31 cellular contexts compared by ENCODE assay signal in genomic region chr9:37001461-37001860, GRCh38. TPM values are rescaled to one million over a fixed set of nuclear protein-coding genes. Genes with fewer than 3 reads are reported as not detected.
DNase-seq lines count a peak whose midpoint lies in the region; ATAC-seq, FAIRE-seq and TF ChIP-seq lines count a peak whose summit lies in the region.
"Had no signal": no experiment of that assay in that cellular context is flagged by ENCODE, and none has a peak within 500 bp of the region (broad histone marks: within the 10 kb centered on the region; RNA-seq: fewer than 3 reads in every experiment).

No MANE protein-coding gene starts in this region.

- POLR2A ChIA-PET in HEK293 (lab: Yijun Ruan, JAX) (no interaction called here), GM12878 (lab: Charles Lee) (interaction anchor here (0.6 to 17.3 kb wide), 11 partner anchors 8 to 381 kb away, joined by 3 to 354 read pairs (median 4); partner anchors contain the start of genes PAX5 and ZCCHC7)

- H3K4me3 Mint-ChIP-seq in stimulated activated memory B cell treated with anti-CD40 and anti-IgM and Interleukin-4, amounts not matched to agents 10 μg/mL and 1 μg/mL and 100 μg/mL, for 72 hours = peak overlapping the region; percentile 91
- H3K4me3 Mint-ChIP-seq: activated CD4-positive, alpha-beta memory T cell treated with anti-CD3 and anti-CD28 coated beads, Interleukin-2, amount 10 ng/mL, durations not matched to agents 7 days and 5 days; activated naive CD4-positive, alpha-beta T cell treated with anti-CD3 and anti-CD28 coated beads, Interleukin-2, amount 50 U/mL, for 24 hours; activated T-helper 17 cell treated with anti-CD3 and anti-CD28 coated beads, Interleukin-2, amount 50 U/mL, for 72 hours; effector memory CD8-positive, alpha-beta T cell; nephron; type B pancreatic cell had no signal

- peaks cover 88% of the 10 kb centered on the region for H3K79me2 ChIP-seq in GM12878 (ENCODE audit: control insufficient read depth, insufficient read depth, low read length)

- TF ChIP-seq POLR2A in GM12878 (IDR thresholded peaks at IDR 0.05; ENCODE audit: low read depth, low read length) = no peak

- no peak for TF ChIP-seq RAD21 in GM12878 (IDR thresholded peaks at IDR 0.05; ENCODE audit: insufficient read depth, low read depth, low read length)

- FAIRE-seq in GM12878 (lab: Jason Lieb, UNC) = no peak
- FAIRE-seq: colon, RCC 7860, small intestine had no signal

- no TSS peak for BruUV-seq in GM12878 (replicated peaks; lab: Mats Ljungman, UMichigan)

- H3K4me1 Mint-ChIP-seq in stimulated activated memory B cell treated with anti-CD40 and anti-IgM and Interleukin-4, amounts not matched to agents 10 μg/mL and 1 μg/mL and 100 μg/mL, for 72 hours = peaks cover 82% of the 10 kb centered on the region
- H3K4me1 Mint-ChIP-seq: activated CD4-positive, alpha-beta memory T cell treated with anti-CD3 and anti-CD28 coated beads, Interleukin-2, amount 10 ng/mL, durations not matched to agents 7 days and 5 days; activated T-helper 17 cell treated with anti-CD3 and anti-CD28 coated beads, Interleukin-2, amount 50 U/mL, for 72 hours; nephron had no signal

- H3K4me1 ChIP-seq in HEK293 (ENCODE audit: control insufficient read depth, insufficient read depth, low read length) (no peaks in the 10 kb centered on the region), GM12878 (ENCODE audit: control insufficient read depth, insufficient read depth, low read length) (peaks cover 91% of the 10 kb centered on the region)
- H3K4me1 ChIP-seq: breast epithelium, lower lobe of right lung had no signal

- peak overlapping the region; percentile 84 for H3K4me2 ChIP-seq in GM12878 (ENCODE audit: control insufficient read depth, insufficient read depth)

- in situ Hi-C loops in GM12878 (cut with MboI) = no loop called here

- SMC1A ChIA-PET in GM12878 (lab: Charles Lee; ENCODE audit: uncharacterized antibody, unreplicated experiment) = interaction anchor here (0.6 to 2.2 kb wide), 7 partner anchors 10 to 1369 kb away, joined by 3 to 12 read pairs (median 3); no protein-coding TSS in a partner anchor

- H3K27me3 ChIP-seq in GM06990 (replicated peaks; ENCODE audit: control insufficient read depth, insufficient read depth, low read length) (no peaks in the 10 kb centered on the region), GM12878 (replicated peaks in 1 of 2; ENCODE audit: control insufficient read depth in 2 of 2, insufficient read depth in 2 of 2, low read length in 1 of 2) (no peaks in the 10 kb centered on the region)

- H3K9ac ChIP-seq in GM12878 (ENCODE audit: control insufficient read depth, insufficient read depth, low read length) = peak overlapping the region; percentile 67

- intact Hi-C loops in GM12878 (cut with micrococcal nuclease; ENCODE audit: unreplicated experiment) = loop anchor here (2.0 to 10.0 kb wide), 2 partner anchors 57 to 287 kb away; no protein-coding TSS in a partner anchor

- no peaks in the 10 kb centered on the region for H3K9me3 ChIP-seq in HEK293 (ENCODE audit: control insufficient read depth, insufficient read depth, low read depth, low read length)
- no peaks in the 10 kb centered on the region for H3K9me3 ChIP-seq in GM12878 (replicated peaks; ENCODE audit: control insufficient read depth, insufficient read depth, low read length)
- H3K9me3 ChIP-seq: breast epithelium, lower lobe of right lung had no signal

- 0% methylated on average over 9 of the region's 9 CpGs for WGBS in GM12878 (ENCODE audit: insufficient coverage, insufficient replicate concordance, low lambda C conversion rate, missing lambda C conversion rate)

- CTCF ChIA-PET in HEK293 (lab: Yijun Ruan, JAX) = interaction anchor here (0.5 to 1.7 kb wide), 3 partner anchors 9 to 362 kb away, joined by 4 to 6 read pairs (median 4); no protein-coding TSS in a partner anchor
- CTCF ChIA-PET in GM12878 (lab: Yijun Ruan, JAX) = interaction anchor here (1.2 to 7.5 kb wide), 5 partner anchors 9 to 333 kb away, joined by 3 to 112 read pairs (median 9); no protein-coding TSS in a partner anchor

- no peaks in the 10 kb centered on the region for H3K9me3 Mint-ChIP-seq in stimulated activated memory B cell treated with anti-CD40 and anti-IgM and Interleukin-4, amounts not matched to agents 10 μg/mL and 1 μg/mL and 100 μg/mL, for 72 hours
- H3K9me3 Mint-ChIP-seq: activated CD4-positive, alpha-beta memory T cell treated with anti-CD3 and anti-CD28 coated beads, Interleukin-2, amount 10 ng/mL, durations not matched to agents 7 days and 5 days; activated naive CD4-positive, alpha-beta T cell treated with anti-CD3 and anti-CD28 coated beads, Interleukin-2, amount 50 U/mL, for 24 hours; activated T-helper 17 cell treated with anti-CD3 and anti-CD28 coated beads, Interleukin-2, amount 50 U/mL, for 72 hours; effector memory CD8-positive, alpha-beta T cell; nephron; type B pancreatic cell had no signal

- peaks cover 54% of the 10 kb centered on the region for H3K36me3 Mint-ChIP-seq in stimulated activated memory B cell treated with anti-CD40 and anti-IgM and Interleukin-4, amounts not matched to agents 10 μg/mL and 1 μg/mL and 100 μg/mL, for 72 hours
- H3K36me3 Mint-ChIP-seq: activated naive CD4-positive, alpha-beta T cell treated with anti-CD3 and anti-CD28 coated beads, Interleukin-2, amount 50 U/mL, for 24 hours; type B pancreatic cell had no signal

- H3K36me3 ChIP-seq in GM06990 (ENCODE audit: control insufficient read depth, insufficient read depth, low read length) (peaks cover 7% of the 10 kb centered on the region), HEK293 (ENCODE audit: control insufficient read depth in 2 of 2, insufficient read depth in 1 of 2, low read length in 2 of 2) (no peaks in the 10 kb centered on the region), GM12878 (ENCODE audit: control insufficient read depth in 2 of 2, insufficient read depth in 2 of 2, low read length in 1 of 2) (peaks cover 11 to 15% of the 10 kb centered on the region in 2 experiments; a peak in 3 of 4 replicates)
- H3K36me3 ChIP-seq: breast epithelium, lower lobe of right lung had no signal

- H4K20me1 ChIP-seq in GM12878 (ENCODE audit: control insufficient read depth, insufficient read depth) = no peaks in the 10 kb centered on the region

- TF ChIP-seq EP300 in GM12878 (IDR thresholded peaks at IDR 0.05; ENCODE audit: borderline replicate concordance in 1 of 2, control insufficient read depth in 1 of 2, low read depth in 2 of 2, low read length in 2 of 2) = no peak

- peak overlapping the region; percentile 21 for H3K4me3 ChIP-seq in GM06990 (replicated peaks; ENCODE audit: low read depth, low read length)
- H3K4me3 ChIP-seq in HEK293 (ENCODE audit: low read depth, low read length) = no peak overlapping the region
- peak overlapping the region; percentile 42; the same call in 1 of the 2 replicates for H3K4me3 ChIP-seq in GM12878
- H3K4me3 ChIP-seq: breast epithelium, lower lobe of right lung had no signal

- TF ChIP-seq CTCF in GM06990 (IDR thresholded peaks at IDR 0.05; ENCODE audit: insufficient read depth, low read length, poor library complexity, severe bottlenecking) (no peak), HEK293 (tag by site-specific recombination; IDR thresholded peaks at IDR 0.05) (no peak), GM12878 (IDR thresholded peaks at IDR 0.05 in 2 of 3, conservative IDR thresholded peaks at IDR 0.05 in 1 of 3; ENCODE audit: control insufficient read depth in 2 of 3, extremely low read depth in 1 of 3, insufficient read depth in 1 of 3, low read depth in 3 of 3, low read length in 3 of 3) (no peak)

- H3K27ac ChIP-seq in HEK293 (ENCODE audit: extremely low read depth, low read depth, low read length) (no peak overlapping the region), GM12878 (ENCODE audit: control insufficient read depth, insufficient read depth) (peak overlapping the region; percentile 98)
- H3K27ac ChIP-seq: breast epithelium, lower lobe of right lung had no signal

- no peak overlapping the region for H2AFZ ChIP-seq in GM12878 (ENCODE audit: control insufficient read depth, low read depth, low read length)

- DNase-seq in GM06990 (ENCODE audit: extremely low read depth, insufficient read length) = peak; percentile 70
- no peak for DNase-seq in GM12878 (ENCODE audit: low read depth, low spot score)
- no peak for DNase-seq in NCI-H82 treated with DMSO at 0.1 percent for 48 hours (lab: John Stamatoyannopoulos, UW; ENCODE audit: unreplicated experiment)
- DNase-seq in NCI-H226 = no peak
- DNase-seq: activated CD4-positive, alpha-beta memory T cell treated with anti-CD3 and anti-CD28 coated beads, Interleukin-2, amount 10 ng/mL, durations not matched to agents 7 days and 5 days; DND-41; effector memory CD8-positive, alpha-beta T cell; foreskin melanocyte; Kasumi-1; kidney glomerular epithelial cell; lower lobe of right lung; NCI-H1436 treated with DMSO at 0.1 percent for 48 hours; NCI-H2107; NCI-H526; SIG-M5; small intestine; stimulated activated CD4-positive, alpha-beta T cell treated with anti-CD3 and anti-CD28 coated beads, Interleukin-1b, Interleukin-23, amount 100 ng/mL, for 48 hours; T-helper 1 cell had no signal

- H3K27me3 Mint-ChIP-seq in stimulated activated memory B cell treated with anti-CD40 and anti-IgM and Interleukin-4, amounts not matched to agents 10 μg/mL and 1 μg/mL and 100 μg/mL, for 72 hours = no peaks in the 10 kb centered on the region

- peak; percentile 23 for ATAC-seq in GM12878
- ATAC-seq in stimulated activated memory B cell treated with anti-CD40 and anti-IgM and Interleukin-4, amounts not matched to agents 10 μg/mL and 1 μg/mL and 100 μg/mL, for 72 hours = peak; percentile 59
- ATAC-seq in GM21528 (IDR thresholded peaks at IDR 0.05; ENCODE audit: low FRiP score, unreplicated experiment) = no peak
- ATAC-seq: activated T-helper 17 cell treated with anti-CD3 and anti-CD28 coated beads, Interleukin-2, amount 50 U/mL, for 72 hours; effector memory CD8-positive, alpha-beta T cell; HCT116; lower lobe of right lung had no signal

- H3K27ac Mint-ChIP-seq in stimulated activated memory B cell treated with anti-CD40 and anti-IgM and Interleukin-4, amounts not matched to agents 10 μg/mL and 1 μg/mL and 100 μg/mL, for 72 hours = peak overlapping the region; percentile 90
- H3K27ac Mint-ChIP-seq: activated CD4-positive, alpha-beta memory T cell treated with anti-CD3 and anti-CD28 coated beads, Interleukin-2, amount 10 ng/mL, durations not matched to agents 7 days and 5 days; activated naive CD4-positive, alpha-beta T cell treated with anti-CD3 and anti-CD28 coated beads, Interleukin-2, amount 50 U/mL, for 24 hours; activated T-helper 17 cell treated with anti-CD3 and anti-CD28 coated beads, Interleukin-2, amount 50 U/mL, for 72 hours; effector memory CD8-positive, alpha-beta T cell; nephron; type B pancreatic cell had no signal

- RAD21 ChIA-PET in GM12878 (lab: Charles Lee; ENCODE audit: unreplicated experiment) = interaction anchor here (1.3 to 7.6 kb wide), 6 partner anchors 8 to 322 kb away, joined by 3 to 175 read pairs (median 8); no protein-coding TSS in a partner anchor

RNA-seq across cellular contexts. Expression of gene PAX5, which starts 32.6 kb away (rescaled TPM):
- 196 and 209 TPM in 2 replicates for total RNA-seq in GM12878 (2013; cell fraction: nucleolus; rRNA removed)
- 45.7 and 45.9 TPM in 2 replicates for total RNA-seq in GM12878 (2014; rRNA removed)
- total RNA-seq in GM12878 (2014; rRNA removed; fragmentation: Illumina TruSeq; extraction: Trizol) = 27.3 and 28.1 TPM in 2 replicates
- total RNA-seq in GM12878 (2021) = 118 and 123 TPM in 2 replicates
- 24.5 TPM for polyA plus RNA-seq in GM12878 (2011; ENCODE audit: low read depth)
- polyA plus RNA-seq in GM12878 (2011; rRNA removed) = 12.7 and 23.6 TPM in 2 replicates
- 26.7 and 29.9 TPM in 2 replicates for polyA plus RNA-seq in GM12878 (2011; cell fraction: cytosol; rRNA removed)
- polyA plus RNA-seq in GM12878 (2011; cell fraction: nucleus; rRNA removed) = 57.1 and 80.5 TPM in 2 replicates
- polyA plus RNA-seq in GM12878 (2012) = 41.7 and 47.1 TPM in 2 replicates
- 29.9 and 48.1 TPM in 2 replicates for polyA plus RNA-seq in GM12878 (2014; fragmentation: Illumina TruSeq; extraction: Trizol)
- 1 to 10 TPM; 2.2 to 2.4 TPM for polyA plus RNA-seq in GM12878 (2014; fragmentation: Nextera tagmentation; extraction: Ambion mirVana)
- 36.8 and 44.5 TPM in 2 replicates for polyA plus RNA-seq in GM12878 (2014; rRNA removed)
- polyA plus RNA-seq in GM12878 (2016; fragmentation: Nextera tagmentation; extraction: Ambion mirVana) = 10 to 100 TPM; 31.2 to 32.6 TPM
- polyA minus RNA-seq in GM12878 (2011; rRNA and poly(A)+ RNA removed) = 57.6 and 59.1 TPM in 2 replicates
- polyA minus RNA-seq in GM12878 (2011; cell fraction: cytosol; rRNA and poly(A)+ RNA removed) = 23.0 and 30.2 TPM in 2 replicates
- polyA minus RNA-seq in GM12878 (2011; cell fraction: nucleus; rRNA and poly(A)+ RNA removed) = 66.4 and 122 TPM in 2 replicates
- total RNA-seq: osteocyte, renal cortical epithelial cell had no signal
